In genomic region chr20:3768342-3769130, GRCh38 we compare ENCODE assay signal across 8 cellular contexts. TPM values are rescaled to one million over a fixed set of nuclear protein-coding genes. Genes with fewer than 3 reads are reported as not detected.
DNase-seq lines count a peak whose midpoint lies in the region; ATAC-seq and TF ChIP-seq lines count a peak whose summit lies in the region.

No MANE protein-coding gene starts in this region.

- no peak overlapping the region for H3K56ac ChIP-seq in H9 (ENCODE audit: insufficient read length, low read depth, low read length)

- H3K9me3 ChIP-seq in H9 (ENCODE audit: control insufficient read depth, low read depth, low read length) = no peaks in the 10 kb centered on the region
- H3K9me3 ChIP-seq in prostate gland = no peaks in the 10 kb centered on the region

- peak overlapping the region; percentile 53 for H2AFZ ChIP-seq in H9 (ENCODE audit: low read length)

- H3K27ac ChIP-seq in H9 (ENCODE audit: insufficient read length, low read depth, low read length) (no peak overlapping the region), prostate gland (peak overlapping the region; percentile 81 to 88)

- peaks cover 0 to 4% (median 3%) of the 10 kb centered on the region in 3 experiments; a peak in 3 of 7 replicates for H3K36me3 Mint-ChIP-seq in H9 (ENCODE audit: insufficient read depth in 1 of 3, low read depth in 3 of 3)
- no peaks in the 10 kb centered on the region for H3K36me3 Mint-ChIP-seq in activated naive CD8-positive, alpha-beta T cell treated with anti-CD3 and anti-CD28 coated beads, Interleukin-2, amount 50 U/mL, for 24 hours (ENCODE audit: low read depth)

- no peaks in the 10 kb centered on the region; a peak in 1 of 5 replicates for H3K9me3 Mint-ChIP-seq in H9
- no peaks in the 10 kb centered on the region for H3K9me3 Mint-ChIP-seq in activated naive CD8-positive, alpha-beta T cell treated with anti-CD3 and anti-CD28 coated beads, Interleukin-2, amount 50 U/mL, for 24 hours

- H3K23ac ChIP-seq in H9 (ENCODE audit: insufficient read length, low read depth, low read length) = no peak overlapping the region

- no peak overlapping the region for H2BK20ac ChIP-seq in H9 (ENCODE audit: low read depth, low read length, poor library complexity, severe bottlenecking)

- no peak overlapping the region for H3T11ph ChIP-seq in H9 (ENCODE audit: low read length)

- no peak overlapping the region for H3K9ac ChIP-seq in H9 (ENCODE audit: extremely low read depth, insufficient read length, low read length)

- no peak for TF ChIP-seq POLR2A in prostate gland (IDR thresholded peaks at IDR 0.05)

- no peaks in the 10 kb centered on the region for H4K20me1 ChIP-seq in H9 (ENCODE audit: control insufficient read depth, insufficient read depth, insufficient read length)

- H3K18ac ChIP-seq in H9 (ENCODE audit: insufficient read length, low read depth, low read length) = no peak overlapping the region

- H3K79me2 ChIP-seq in H9 (ENCODE audit: insufficient read depth, low read length) = no peaks in the 10 kb centered on the region

- H3K27me3 Mint-ChIP-seq in H9 (ENCODE audit: low read depth) = peaks cover 19% of the 10 kb centered on the region
- no peaks in the 10 kb centered on the region for H3K27me3 Mint-ChIP-seq in activated naive CD8-positive, alpha-beta T cell treated with anti-CD3 and anti-CD28 coated beads, Interleukin-2, amount 50 U/mL, for 24 hours

- peak overlapping the region; percentile 62 for H3K4me2 ChIP-seq in H9 (ENCODE audit: insufficient read depth, insufficient read length, low read length)

- peak overlapping the region; percentile 49; the same call in 1 of the 2 replicates for H3K14ac ChIP-seq in H9 (ENCODE audit: insufficient read depth, low read length)

- no peak overlapping the region for H2BK12ac ChIP-seq in H9 (ENCODE audit: insufficient read length, low read depth, low read length)

- no peaks in the 10 kb centered on the region for H3K4me1 ChIP-seq in H9 (ENCODE audit: insufficient read depth, low read length)
- H3K4me1 ChIP-seq in prostate gland (replicated peaks) = no peaks in the 10 kb centered on the region

- H3K23me2 ChIP-seq in H9 (ENCODE audit: insufficient read length, low read depth, low read length, poor library complexity, severe bottlenecking) = peaks cover 20% of the 10 kb centered on the region

- H4K91ac ChIP-seq in H9 (ENCODE audit: insufficient read length, low read depth, low read length) = no peak overlapping the region

- no peak overlapping the region for H2AK5ac ChIP-seq in H9 (ENCODE audit: insufficient read length, low read length)

- H3K27me3 ChIP-seq in H9 (ENCODE audit: insufficient read depth, low read length) (no peaks in the 10 kb centered on the region), prostate gland (replicated peaks; ENCODE audit: insufficient read depth) (no peaks in the 10 kb centered on the region)

- peak; percentile 64 for ATAC-seq in activated naive CD8-positive, alpha-beta T cell treated with anti-CD3 and anti-CD28 coated beads, Interleukin-2, amount 50 U/mL, for 24 hours
- peak; percentile 51 to 67 for ATAC-seq in left cardiac atrium

- H2BK5ac ChIP-seq in H9 (ENCODE audit: insufficient read length, low read length) = no peak overlapping the region

- peak overlapping the region; percentile 53 to 54 for H3K4me3 ChIP-seq in prostate gland

- intact Hi-C loops in left cardiac atrium (cut with DNase I) (loop anchor here in 1 of 2 donors (10.0 kb wide), 1 partner anchor 94 kb away; no protein-coding TSS in a partner anchor), prostate gland (cut with DNase I) (loop anchor here (5.0 kb wide), 1 partner anchor 91 kb away; no protein-coding TSS in a partner anchor)

- H2BK15ac ChIP-seq in H9 (ENCODE audit: low read depth, low read length) = no peak overlapping the region

- no peaks in the 10 kb centered on the region for H3K36me3 ChIP-seq in prostate gland

- no peak overlapping the region for H2BK120ac ChIP-seq in H9 (ENCODE audit: low read depth, low read length, poor library complexity, severe bottlenecking)

- H3K79me1 ChIP-seq in H9 (ENCODE audit: insufficient read depth, low read depth, low read length, poor library complexity, severe bottlenecking) = no peaks in the 10 kb centered on the region

- TF ChIP-seq CTCF in H9 (conservative IDR thresholded peaks at IDR 0.05) = peak; percentile 73
- peak in 3 of 4 experiments; percentile 17 to 47 (median 44) for TF ChIP-seq CTCF in prostate gland (IDR thresholded peaks at IDR 0.05)

- DNase-seq in ELR (ENCODE audit: low read depth) (peak; percentile 81), H9 (peak; percentile 87), NAMALWA (ENCODE audit: low spot score) (peak; percentile 90), SW 1271 (lab: John Stamatoyannopoulos, UW) (peak; percentile 40 to 81), left cardiac atrium (peak; percentile 79), prostate gland (ENCODE audit: low spot score) (peak; percentile 47), ureter (ENCODE audit: low spot score) (peak; percentile 75)
- peak; percentile 81 for DNase-seq in activated naive CD8-positive, alpha-beta T cell treated with anti-CD3 and anti-CD28 coated beads, Interleukin-2, amount 50 U/mL, for 24 hours

- H3K4me3 Mint-ChIP-seq in H9 = peak overlapping the region; percentile 91 to 97
- H3K4me3 Mint-ChIP-seq in activated naive CD8-positive, alpha-beta T cell treated with anti-CD3 and anti-CD28 coated beads, Interleukin-2, amount 50 U/mL, for 24 hours = peak overlapping the region; percentile 88

- H4K5ac ChIP-seq in H9 (ENCODE audit: insufficient read length, low read depth, low read length) = no peak overlapping the region

- WGBS in H9 (ENCODE audit: extremely low coverage, insufficient read length, low lambda C conversion rate) = no CpG with 5 or more reads among the region's 51 CpGs
- WGBS in prostate gland = 2% methylated on average over 47 of the region's 51 CpGs

- H4K8ac ChIP-seq in H9 (replicated peaks; ENCODE audit: insufficient read length, low read depth, low read length) = no peak overlapping the region

- no peak overlapping the region for H3K4ac ChIP-seq in H9 (ENCODE audit: low read depth, low read length)

- H3K27ac Mint-ChIP-seq in H9 = peak overlapping the region; percentile 91 to 97 (median 91); a peak in 5 of 7 replicates
- H3K27ac Mint-ChIP-seq in activated naive CD8-positive, alpha-beta T cell treated with anti-CD3 and anti-CD28 coated beads, Interleukin-2, amount 50 U/mL, for 24 hours = peak overlapping the region; percentile 89

- H3K4me1 Mint-ChIP-seq in H9 = peaks cover 16 to 18% of the 10 kb centered on the region in 2 experiments
- peaks cover 27% of the 10 kb centered on the region for H3K4me1 Mint-ChIP-seq in activated naive CD8-positive, alpha-beta T cell treated with anti-CD3 and anti-CD28 coated beads, Interleukin-2, amount 50 U/mL, for 24 hours

RNA-seq across cellular contexts. Expression of gene ADISSP, which starts 1.0 kb away (rescaled TPM):
- total RNA-seq in H9 (2021) (79.2 and 80.9 TPM in 2 replicates), left cardiac atrium (10 to 100 TPM; 17.2 to 23.2 TPM), prostate gland (10 to 100 TPM; 11.8 to 14.6 TPM), ureter (36.6 TPM)

RNA-seq across cellular contexts. Expression of gene SPEF1, which starts 12.7 kb away (rescaled TPM):
- total RNA-seq in H9 (2021) (0.22 and 0.24 TPM in 2 replicates), left cardiac atrium (not detected), prostate gland (1 to 10 TPM in 1 of 2 donors, not detected in 1; 1.6 TPM), ureter (0.29 TPM)

RNA-seq across cellular contexts. Expression of gene CENPB, which starts 18.0 kb away (rescaled TPM):
- total RNA-seq in H9 (2021) = 63.1 and 64.0 TPM in 2 replicates
- 10 to 100 TPM; 70.8 to 93.6 TPM for total RNA-seq in left cardiac atrium
- 10 to 100 TPM; 76.6 to 86.9 TPM for total RNA-seq in prostate gland
- 84.1 TPM for total RNA-seq in ureter

RNA-seq across cellular contexts. Expression of gene CDC25B, which starts 27.6 kb away (rescaled TPM):
- total RNA-seq in H9 (2021) (22.9 and 24.0 TPM in 2 replicates), left cardiac atrium (10 to 100 TPM; 13.8 to 16.6 TPM), prostate gland (10 to 100 TPM in 1 of 2 donors, 1 to 10 TPM in 1; 8.7 to 25.6 TPM), ureter (16.6 TPM)

RNA-seq across cellular contexts. Expression of gene HSPA12B, which starts 36.1 kb away (rescaled TPM):
- total RNA-seq in H9 (2021) (2.7 and 2.9 TPM in 2 replicates), left cardiac atrium (10 to 100 TPM; 15.7 to 19.3 TPM), prostate gland (1 to 10 TPM; 3.9 to 9.4 TPM), ureter (9.7 TPM)
